In the genomic region with DNA sequence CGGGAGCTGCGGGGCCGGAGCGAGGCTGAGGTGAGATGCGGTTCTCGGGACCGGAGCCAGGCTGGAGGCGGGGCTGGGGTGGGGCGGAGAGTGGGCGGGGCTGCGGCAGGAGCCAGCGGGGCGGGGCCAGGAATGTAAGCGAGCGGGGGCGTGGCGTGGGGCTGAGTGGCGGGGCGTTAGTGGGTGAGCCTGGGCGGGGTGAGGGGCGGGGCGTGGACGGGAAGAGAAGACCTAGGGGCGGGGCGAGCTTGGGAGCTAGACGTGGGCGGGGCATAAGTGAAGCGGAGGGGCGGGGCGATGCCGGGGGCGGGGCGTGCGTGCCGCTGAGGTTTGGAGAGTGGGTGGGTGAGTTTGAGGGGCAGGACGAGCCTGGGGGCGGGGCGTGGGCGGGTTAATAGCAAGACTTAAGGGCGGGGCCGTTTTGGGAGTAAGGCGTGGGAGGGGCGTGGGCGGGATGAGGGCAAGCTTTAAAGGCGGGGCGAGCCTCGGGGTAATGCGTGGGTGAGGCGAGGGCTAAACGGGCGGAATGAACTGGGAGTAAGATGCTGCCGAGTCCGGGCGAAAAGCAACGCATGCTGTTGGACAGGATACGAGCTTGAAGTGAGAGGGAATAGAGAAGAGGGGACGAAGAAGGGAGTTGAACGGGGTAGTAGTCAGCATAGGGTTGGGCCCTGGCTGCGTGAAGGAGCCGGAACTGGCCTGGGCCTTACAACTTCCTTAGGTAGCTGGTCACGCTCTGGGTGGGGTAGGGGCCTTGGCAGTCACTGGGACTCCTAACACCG, we compare ENCODE assay signal across 1 cellular context.
A peak's percentile ranks its signal among the peaks of the same experiment; 100 is the strongest.
TF ChIP-seq lines count a peak whose summit lies in the region.

No MANE protein-coding gene starts in this region.

TF ChIP-seq in HEK293, 187 proteins besides CTCF, POLR2A, EP300 and RAD21 (continued from another document):
- TF ChIP-seq, protein P1, sequence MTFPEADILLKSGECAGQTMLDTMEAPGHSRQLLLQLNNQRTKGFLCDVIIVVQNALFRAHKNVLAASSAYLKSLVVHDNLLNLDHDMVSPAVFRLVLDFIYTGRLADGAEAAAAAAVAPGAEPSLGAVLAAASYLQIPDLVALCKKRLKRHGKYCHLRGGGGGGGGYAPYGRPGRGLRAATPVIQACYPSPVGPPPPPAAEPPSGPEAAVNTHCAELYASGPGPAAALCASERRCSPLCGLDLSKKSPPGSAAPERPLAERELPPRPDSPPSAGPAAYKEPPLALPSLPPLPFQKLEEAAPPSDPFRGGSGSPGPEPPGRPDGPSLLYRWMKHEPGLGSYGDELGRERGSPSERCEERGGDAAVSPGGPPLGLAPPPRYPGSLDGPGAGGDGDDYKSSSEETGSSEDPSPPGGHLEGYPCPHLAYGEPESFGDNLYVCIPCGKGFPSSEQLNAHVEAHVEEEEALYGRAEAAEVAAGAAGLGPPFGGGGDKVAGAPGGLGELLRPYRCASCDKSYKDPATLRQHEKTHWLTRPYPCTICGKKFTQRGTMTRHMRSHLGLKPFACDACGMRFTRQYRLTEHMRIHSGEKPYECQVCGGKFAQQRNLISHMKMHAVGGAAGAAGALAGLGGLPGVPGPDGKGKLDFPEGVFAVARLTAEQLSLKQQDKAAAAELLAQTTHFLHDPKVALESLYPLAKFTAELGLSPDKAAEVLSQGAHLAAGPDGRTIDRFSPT (tag by site-specific recombination; IDR thresholded peaks at IDR 0.05): peak; percentile 94
- TF ChIP-seq, protein P2, sequence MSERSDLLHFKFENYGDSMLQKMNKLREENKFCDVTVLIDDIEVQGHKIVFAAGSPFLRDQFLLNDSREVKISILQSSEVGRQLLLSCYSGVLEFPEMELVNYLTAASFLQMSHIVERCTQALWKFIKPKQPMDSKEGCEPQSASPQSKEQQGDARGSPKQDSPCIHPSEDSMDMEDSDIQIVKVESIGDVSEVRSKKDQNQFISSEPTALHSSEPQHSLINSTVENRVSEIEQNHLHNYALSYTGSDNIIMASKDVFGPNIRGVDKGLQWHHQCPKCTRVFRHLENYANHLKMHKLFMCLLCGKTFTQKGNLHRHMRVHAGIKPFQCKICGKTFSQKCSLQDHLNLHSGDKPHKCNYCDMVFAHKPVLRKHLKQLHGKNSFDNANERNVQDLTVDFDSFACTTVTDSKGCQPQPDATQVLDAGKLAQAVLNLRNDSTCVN (tag by site-specific recombination; optimal IDR thresholded peaks at IDR 0.05): no peak
- TF ChIP-seq, protein P3, sequence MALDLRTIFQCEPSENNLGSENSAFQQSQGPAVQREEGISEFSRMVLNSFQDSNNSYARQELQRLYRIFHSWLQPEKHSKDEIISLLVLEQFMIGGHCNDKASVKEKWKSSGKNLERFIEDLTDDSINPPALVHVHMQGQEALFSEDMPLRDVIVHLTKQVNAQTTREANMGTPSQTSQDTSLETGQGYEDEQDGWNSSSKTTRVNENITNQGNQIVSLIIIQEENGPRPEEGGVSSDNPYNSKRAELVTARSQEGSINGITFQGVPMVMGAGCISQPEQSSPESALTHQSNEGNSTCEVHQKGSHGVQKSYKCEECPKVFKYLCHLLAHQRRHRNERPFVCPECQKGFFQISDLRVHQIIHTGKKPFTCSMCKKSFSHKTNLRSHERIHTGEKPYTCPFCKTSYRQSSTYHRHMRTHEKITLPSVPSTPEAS (tag by site-specific recombination; IDR thresholded peaks at IDR 0.05): no peak
- TF ChIP-seq ZNF548 (tag by site-specific recombination; IDR thresholded peaks at IDR 0.05) (no peak), GFI1B (tag by site-specific recombination; IDR thresholded peaks at IDR 0.05) (no peak), ZSCAN23 (tag by site-specific recombination; IDR thresholded peaks at IDR 0.05) (no peak), ZNF157 (tag by site-specific recombination; IDR thresholded peaks at IDR 0.05) (no peak), ZNF146 (tag by site-specific recombination; IDR thresholded peaks at IDR 0.05) (no peak), ZNF654 (tag by site-specific recombination; IDR thresholded peaks at IDR 0.05; ENCODE audit: low read depth) (no peak), SP7 (tag by site-specific recombination; IDR thresholded peaks at IDR 0.05) (peak; percentile 77), ZNF629 (tag by site-specific recombination; IDR thresholded peaks at IDR 0.05) (peak; percentile 52), ZNF19 (tag by site-specific recombination; IDR thresholded peaks at IDR 0.05; ENCODE audit: low read depth) (no peak), ZNF2 (tag by site-specific recombination; IDR thresholded peaks at IDR 0.05) (no peak)
- TF ChIP-seq, protein P4, sequence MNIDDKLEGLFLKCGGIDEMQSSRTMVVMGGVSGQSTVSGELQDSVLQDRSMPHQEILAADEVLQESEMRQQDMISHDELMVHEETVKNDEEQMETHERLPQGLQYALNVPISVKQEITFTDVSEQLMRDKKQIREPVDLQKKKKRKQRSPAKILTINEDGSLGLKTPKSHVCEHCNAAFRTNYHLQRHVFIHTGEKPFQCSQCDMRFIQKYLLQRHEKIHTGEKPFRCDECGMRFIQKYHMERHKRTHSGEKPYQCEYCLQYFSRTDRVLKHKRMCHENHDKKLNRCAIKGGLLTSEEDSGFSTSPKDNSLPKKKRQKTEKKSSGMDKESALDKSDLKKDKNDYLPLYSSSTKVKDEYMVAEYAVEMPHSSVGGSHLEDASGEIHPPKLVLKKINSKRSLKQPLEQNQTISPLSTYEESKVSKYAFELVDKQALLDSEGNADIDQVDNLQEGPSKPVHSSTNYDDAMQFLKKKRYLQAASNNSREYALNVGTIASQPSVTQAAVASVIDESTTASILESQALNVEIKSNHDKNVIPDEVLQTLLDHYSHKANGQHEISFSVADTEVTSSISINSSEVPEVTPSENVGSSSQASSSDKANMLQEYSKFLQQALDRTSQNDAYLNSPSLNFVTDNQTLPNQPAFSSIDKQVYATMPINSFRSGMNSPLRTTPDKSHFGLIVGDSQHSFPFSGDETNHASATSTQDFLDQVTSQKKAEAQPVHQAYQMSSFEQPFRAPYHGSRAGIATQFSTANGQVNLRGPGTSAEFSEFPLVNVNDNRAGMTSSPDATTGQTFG (tag by site-specific recombination; IDR thresholded peaks at IDR 0.05; ENCODE audit: borderline replicate concordance): no peak
- TF ChIP-seq, protein P5, sequence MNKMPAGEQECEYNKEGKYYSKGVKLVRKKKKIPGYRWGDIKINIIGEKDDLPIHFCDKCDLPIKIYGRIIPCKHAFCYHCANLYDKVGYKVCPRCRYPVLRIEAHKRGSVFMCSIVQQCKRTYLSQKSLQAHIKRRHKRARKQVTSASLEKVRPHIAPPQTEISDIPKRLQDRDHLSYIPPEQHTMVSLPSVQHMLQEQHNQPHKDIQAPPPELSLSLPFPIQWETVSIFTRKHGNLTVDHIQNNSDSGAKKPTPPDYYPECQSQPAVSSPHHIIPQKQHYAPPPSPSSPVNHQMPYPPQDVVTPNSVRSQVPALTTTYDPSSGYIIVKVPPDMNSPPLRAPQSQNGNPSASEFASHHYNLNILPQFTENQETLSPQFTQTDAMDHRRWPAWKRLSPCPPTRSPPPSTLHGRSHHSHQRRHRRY (tag by site-specific recombination; IDR thresholded peaks at IDR 0.05): no peak
